17 cellular contexts compared by ENCODE assay signal in genomic region chr9:2231831-2232230, GRCh38.
DNase-seq lines count a peak whose midpoint lies in the region; ATAC-seq and TF ChIP-seq lines count a peak whose summit lies in the region.
"Had no signal": no experiment of that assay in that cellular context is flagged by ENCODE, and none has a peak within 500 bp of the region (broad histone marks: within the 10 kb centered on the region; RNA-seq: fewer than 3 reads in every experiment).

No MANE protein-coding gene starts in this region.

- WGBS in gastroesophageal sphincter (ENCODE audit: low coverage in 1 of 2), 2 donors = 17% methylated on average over 2 of the region's 2 CpGs; no CpG with 5 or more reads in 1 of the 2 donors

- ATAC-seq in gastroesophageal sphincter = peak; percentile 37
- ATAC-seq: activated T-cell treated with anti-CD3 and anti-CD28 coated beads, Interleukin-2, amount 50 U/mL, for 72 hours; gastrocnemius medialis; HCT116; left lung had no signal

- no peaks in the 10 kb centered on the region for H3K9me3 ChIP-seq in gastroesophageal sphincter
- no peaks in the 10 kb centered on the region for H3K9me3 ChIP-seq in stomach smooth muscle (ENCODE audit: control insufficient read depth in 2 of 2, low read length in 2 of 2)
- H3K9me3 ChIP-seq: gastrocnemius medialis, left lung, thoracic aorta had no signal

- TF ChIP-seq POLR2A in gastroesophageal sphincter (IDR thresholded peaks at IDR 0.05) = no peak

- no peak for TF ChIP-seq CTCF in astrocyte of the cerebellum (IDR thresholded peaks at IDR 0.05; ENCODE audit: low read depth, low read length, missing control alignments)
- TF ChIP-seq CTCF in gastroesophageal sphincter (IDR thresholded peaks at IDR 0.05) = no peak

- peak; percentile 69 for DNase-seq in HCEC 1CT
- peak; percentile 59 for DNase-seq in astrocyte of the cerebellum (ENCODE audit: low read depth)
- DNase-seq in activated CD8-positive, alpha-beta memory T cell treated with anti-CD3 and anti-CD28 coated beads, Interleukin-2, amount 50 U/mL, for 4 hours = no peak
- no peak for DNase-seq in islet precursor cell
- DNase-seq in mucosa of gallbladder (ENCODE audit: low spot score) = no peak
- DNase-seq: activated CD4-positive, alpha-beta memory T cell treated with anti-CD3 and anti-CD28 coated beads for 36 hours; activated naive CD8-positive, alpha-beta T cell treated with anti-CD3 and anti-CD28 coated beads, Interleukin-2, amount 10 ng/mL, durations not matched to agents 7 days and 5 days; activated T-cell treated with anti-CD3 and anti-CD28 coated beads, Interleukin-2, amount 50 U/mL, for 72 hours; C1 segment of cervical spinal cord; DMS 273 treated with DMSO at 0.1 percent for 48 hours; gastrocnemius medialis; left lung; NCI-H187 had no signal

- H3K4me3 ChIP-seq in astrocyte of the cerebellum (ENCODE audit: low read depth, low read length) (no peak overlapping the region), gastroesophageal sphincter (no peak overlapping the region), stomach smooth muscle (ENCODE audit: low read length in 2 of 2) (no peak overlapping the region)
- H3K4me3 ChIP-seq: gastrocnemius medialis, left lung, thoracic aorta had no signal

- H3K36me3 ChIP-seq in gastroesophageal sphincter = no peaks in the 10 kb centered on the region
- no peaks in the 10 kb centered on the region for H3K36me3 ChIP-seq in stomach smooth muscle (ENCODE audit: control insufficient read depth in 2 of 2, insufficient read depth in 2 of 2, low read length in 2 of 2)
- H3K36me3 ChIP-seq: gastrocnemius medialis, left lung, thoracic aorta had no signal

- no peak overlapping the region for H3K9ac ChIP-seq in stomach smooth muscle (ENCODE audit: low read length in 2 of 2)

- no peaks in the 10 kb centered on the region for H3K27me3 ChIP-seq in gastroesophageal sphincter
- H3K27me3 ChIP-seq in stomach smooth muscle (ENCODE audit: control insufficient read depth in 1 of 2, insufficient read depth in 2 of 2, low read length in 2 of 2) = no peaks in the 10 kb centered on the region
- H3K27me3 ChIP-seq: gastrocnemius medialis, left lung had no signal

- H3K27ac ChIP-seq in gastroesophageal sphincter = no peak overlapping the region
- peak overlapping the region; percentile 49 for H3K27ac ChIP-seq in stomach smooth muscle (ENCODE audit: low read length)
- H3K27ac ChIP-seq: gastrocnemius medialis, left lung, thoracic aorta had no signal

- in situ Hi-C loops in astrocyte of the cerebellum (cut with HindIII; ENCODE audit: low sequenced_read_pairs) = no loop called here

- H3K4me1 ChIP-seq in gastroesophageal sphincter (peaks cover 0 to 7% (median 0%) of the 10 kb centered on the region in 3 donors), stomach smooth muscle (ENCODE audit: control insufficient read depth, insufficient read depth, low read length) (peaks cover 30% of the 10 kb centered on the region)

- no peak for TF ChIP-seq EP300 in gastroesophageal sphincter (IDR thresholded peaks at IDR 0.05)

Comparison
In these comparisons a context has a peak if more than half of its experiments do, and no peak if none do; other contexts are left out.
1. DNase-seq: peak in HCEC 1CT (single experiment) and astrocyte of the cerebellum (single experiment); none in activated CD8-positive, alpha-beta memory T cell treated with anti-CD3 and anti-CD28 coated beads, Interleukin-2, amount 50 U/mL, for 4 hours (single experiment), islet precursor cell (single experiment) and mucosa of gallbladder (single experiment).